Comparison of ENCODE assay signal across 1 cellular context in the genomic region with DNA sequence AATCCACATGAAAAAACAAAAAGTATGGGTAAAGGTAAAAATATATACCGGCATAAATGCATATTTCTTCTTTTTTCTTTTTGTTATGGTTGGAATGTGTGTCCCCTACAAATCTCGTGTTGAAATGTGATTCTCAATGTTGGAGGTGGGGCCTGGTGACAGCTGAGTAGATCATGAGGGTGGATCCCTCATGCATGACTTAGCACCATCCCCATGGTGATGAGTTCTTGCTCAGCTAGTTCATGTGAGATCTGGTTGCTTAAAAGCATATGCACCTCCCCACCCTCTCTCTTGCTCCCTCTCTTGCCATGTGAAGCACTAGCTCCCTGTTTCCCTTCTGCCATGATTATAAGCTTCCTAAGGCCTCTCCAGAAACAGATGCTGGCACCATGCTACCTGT.
TF ChIP-seq lines count a peak whose summit lies in the region.

No MANE protein-coding gene starts in this region.

TF ChIP-seq in K562, 482 proteins besides CTCF, POLR2A, EP300 and RAD21 (continued from another document and continues in another):
- TF ChIP-seq, protein P1, sequence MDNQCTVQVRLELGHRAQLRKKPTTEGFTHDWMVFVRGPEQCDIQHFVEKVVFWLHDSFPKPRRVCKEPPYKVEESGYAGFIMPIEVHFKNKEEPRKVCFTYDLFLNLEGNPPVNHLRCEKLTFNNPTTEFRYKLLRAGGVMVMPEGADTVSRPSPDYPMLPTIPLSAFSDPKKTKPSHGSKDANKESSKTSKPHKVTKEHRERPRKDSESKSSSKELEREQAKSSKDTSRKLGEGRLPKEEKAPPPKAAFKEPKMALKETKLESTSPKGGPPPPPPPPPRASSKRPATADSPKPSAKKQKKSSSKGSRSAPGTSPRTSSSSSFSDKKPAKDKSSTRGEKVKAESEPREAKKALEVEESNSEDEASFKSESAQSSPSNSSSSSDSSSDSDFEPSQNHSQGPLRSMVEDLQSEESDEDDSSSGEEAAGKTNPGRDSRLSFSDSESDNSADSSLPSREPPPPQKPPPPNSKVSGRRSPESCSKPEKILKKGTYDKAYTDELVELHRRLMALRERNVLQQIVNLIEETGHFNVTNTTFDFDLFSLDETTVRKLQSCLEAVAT (IDR thresholded peaks at IDR 0.05): no peak
- TF ChIP-seq, protein P2, sequence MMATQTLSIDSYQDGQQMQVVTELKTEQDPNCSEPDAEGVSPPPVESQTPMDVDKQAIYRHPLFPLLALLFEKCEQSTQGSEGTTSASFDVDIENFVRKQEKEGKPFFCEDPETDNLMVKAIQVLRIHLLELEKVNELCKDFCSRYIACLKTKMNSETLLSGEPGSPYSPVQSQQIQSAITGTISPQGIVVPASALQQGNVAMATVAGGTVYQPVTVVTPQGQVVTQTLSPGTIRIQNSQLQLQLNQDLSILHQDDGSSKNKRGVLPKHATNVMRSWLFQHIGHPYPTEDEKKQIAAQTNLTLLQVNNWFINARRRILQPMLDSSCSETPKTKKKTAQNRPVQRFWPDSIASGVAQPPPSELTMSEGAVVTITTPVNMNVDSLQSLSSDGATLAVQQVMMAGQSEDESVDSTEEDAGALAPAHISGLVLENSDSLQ (IDR thresholded peaks at IDR 0.05): peak; percentile 70
- TF ChIP-seq, protein P3, sequence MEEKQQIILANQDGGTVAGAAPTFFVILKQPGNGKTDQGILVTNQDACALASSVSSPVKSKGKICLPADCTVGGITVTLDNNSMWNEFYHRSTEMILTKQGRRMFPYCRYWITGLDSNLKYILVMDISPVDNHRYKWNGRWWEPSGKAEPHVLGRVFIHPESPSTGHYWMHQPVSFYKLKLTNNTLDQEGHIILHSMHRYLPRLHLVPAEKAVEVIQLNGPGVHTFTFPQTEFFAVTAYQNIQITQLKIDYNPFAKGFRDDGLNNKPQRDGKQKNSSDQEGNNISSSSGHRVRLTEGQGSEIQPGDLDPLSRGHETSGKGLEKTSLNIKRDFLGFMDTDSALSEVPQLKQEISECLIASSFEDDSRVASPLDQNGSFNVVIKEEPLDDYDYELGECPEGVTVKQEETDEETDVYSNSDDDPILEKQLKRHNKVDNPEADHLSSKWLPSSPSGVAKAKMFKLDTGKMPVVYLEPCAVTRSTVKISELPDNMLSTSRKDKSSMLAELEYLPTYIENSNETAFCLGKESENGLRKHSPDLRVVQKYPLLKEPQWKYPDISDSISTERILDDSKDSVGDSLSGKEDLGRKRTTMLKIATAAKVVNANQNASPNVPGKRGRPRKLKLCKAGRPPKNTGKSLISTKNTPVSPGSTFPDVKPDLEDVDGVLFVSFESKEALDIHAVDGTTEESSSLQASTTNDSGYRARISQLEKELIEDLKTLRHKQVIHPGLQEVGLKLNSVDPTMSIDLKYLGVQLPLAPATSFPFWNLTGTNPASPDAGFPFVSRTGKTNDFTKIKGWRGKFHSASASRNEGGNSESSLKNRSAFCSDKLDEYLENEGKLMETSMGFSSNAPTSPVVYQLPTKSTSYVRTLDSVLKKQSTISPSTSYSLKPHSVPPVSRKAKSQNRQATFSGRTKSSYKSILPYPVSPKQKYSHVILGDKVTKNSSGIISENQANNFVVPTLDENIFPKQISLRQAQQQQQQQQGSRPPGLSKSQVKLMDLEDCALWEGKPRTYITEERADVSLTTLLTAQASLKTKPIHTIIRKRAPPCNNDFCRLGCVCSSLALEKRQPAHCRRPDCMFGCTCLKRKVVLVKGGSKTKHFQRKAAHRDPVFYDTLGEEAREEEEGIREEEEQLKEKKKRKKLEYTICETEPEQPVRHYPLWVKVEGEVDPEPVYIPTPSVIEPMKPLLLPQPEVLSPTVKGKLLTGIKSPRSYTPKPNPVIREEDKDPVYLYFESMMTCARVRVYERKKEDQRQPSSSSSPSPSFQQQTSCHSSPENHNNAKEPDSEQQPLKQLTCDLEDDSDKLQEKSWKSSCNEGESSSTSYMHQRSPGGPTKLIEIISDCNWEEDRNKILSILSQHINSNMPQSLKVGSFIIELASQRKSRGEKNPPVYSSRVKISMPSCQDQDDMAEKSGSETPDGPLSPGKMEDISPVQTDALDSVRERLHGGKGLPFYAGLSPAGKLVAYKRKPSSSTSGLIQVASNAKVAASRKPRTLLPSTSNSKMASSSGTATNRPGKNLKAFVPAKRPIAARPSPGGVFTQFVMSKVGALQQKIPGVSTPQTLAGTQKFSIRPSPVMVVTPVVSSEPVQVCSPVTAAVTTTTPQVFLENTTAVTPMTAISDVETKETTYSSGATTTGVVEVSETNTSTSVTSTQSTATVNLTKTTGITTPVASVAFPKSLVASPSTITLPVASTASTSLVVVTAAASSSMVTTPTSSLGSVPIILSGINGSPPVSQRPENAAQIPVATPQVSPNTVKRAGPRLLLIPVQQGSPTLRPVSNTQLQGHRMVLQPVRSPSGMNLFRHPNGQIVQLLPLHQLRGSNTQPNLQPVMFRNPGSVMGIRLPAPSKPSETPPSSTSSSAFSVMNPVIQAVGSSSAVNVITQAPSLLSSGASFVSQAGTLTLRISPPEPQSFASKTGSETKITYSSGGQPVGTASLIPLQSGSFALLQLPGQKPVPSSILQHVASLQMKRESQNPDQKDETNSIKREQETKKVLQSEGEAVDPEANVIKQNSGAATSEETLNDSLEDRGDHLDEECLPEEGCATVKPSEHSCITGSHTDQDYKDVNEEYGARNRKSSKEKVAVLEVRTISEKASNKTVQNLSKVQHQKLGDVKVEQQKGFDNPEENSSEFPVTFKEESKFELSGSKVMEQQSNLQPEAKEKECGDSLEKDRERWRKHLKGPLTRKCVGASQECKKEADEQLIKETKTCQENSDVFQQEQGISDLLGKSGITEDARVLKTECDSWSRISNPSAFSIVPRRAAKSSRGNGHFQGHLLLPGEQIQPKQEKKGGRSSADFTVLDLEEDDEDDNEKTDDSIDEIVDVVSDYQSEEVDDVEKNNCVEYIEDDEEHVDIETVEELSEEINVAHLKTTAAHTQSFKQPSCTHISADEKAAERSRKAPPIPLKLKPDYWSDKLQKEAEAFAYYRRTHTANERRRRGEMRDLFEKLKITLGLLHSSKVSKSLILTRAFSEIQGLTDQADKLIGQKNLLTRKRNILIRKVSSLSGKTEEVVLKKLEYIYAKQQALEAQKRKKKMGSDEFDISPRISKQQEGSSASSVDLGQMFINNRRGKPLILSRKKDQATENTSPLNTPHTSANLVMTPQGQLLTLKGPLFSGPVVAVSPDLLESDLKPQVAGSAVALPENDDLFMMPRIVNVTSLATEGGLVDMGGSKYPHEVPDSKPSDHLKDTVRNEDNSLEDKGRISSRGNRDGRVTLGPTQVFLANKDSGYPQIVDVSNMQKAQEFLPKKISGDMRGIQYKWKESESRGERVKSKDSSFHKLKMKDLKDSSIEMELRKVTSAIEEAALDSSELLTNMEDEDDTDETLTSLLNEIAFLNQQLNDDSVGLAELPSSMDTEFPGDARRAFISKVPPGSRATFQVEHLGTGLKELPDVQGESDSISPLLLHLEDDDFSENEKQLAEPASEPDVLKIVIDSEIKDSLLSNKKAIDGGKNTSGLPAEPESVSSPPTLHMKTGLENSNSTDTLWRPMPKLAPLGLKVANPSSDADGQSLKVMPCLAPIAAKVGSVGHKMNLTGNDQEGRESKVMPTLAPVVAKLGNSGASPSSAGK (IDR thresholded peaks at IDR 0.05): no peak
- TF ChIP-seq STAT5B (CRISPR knock-in tag; IDR thresholded peaks at IDR 0.05) (no peak), RFX1 (IDR thresholded peaks at IDR 0.05) (peak; percentile 49), CBX1 (IDR thresholded peaks at IDR 0.05; ENCODE audit: low read depth) (no peak), ZNF263 (CRISPR knock-in tag; IDR thresholded peaks at IDR 0.05; ENCODE audit: borderline replicate concordance) (no peak)
- TF ChIP-seq, protein P4, sequence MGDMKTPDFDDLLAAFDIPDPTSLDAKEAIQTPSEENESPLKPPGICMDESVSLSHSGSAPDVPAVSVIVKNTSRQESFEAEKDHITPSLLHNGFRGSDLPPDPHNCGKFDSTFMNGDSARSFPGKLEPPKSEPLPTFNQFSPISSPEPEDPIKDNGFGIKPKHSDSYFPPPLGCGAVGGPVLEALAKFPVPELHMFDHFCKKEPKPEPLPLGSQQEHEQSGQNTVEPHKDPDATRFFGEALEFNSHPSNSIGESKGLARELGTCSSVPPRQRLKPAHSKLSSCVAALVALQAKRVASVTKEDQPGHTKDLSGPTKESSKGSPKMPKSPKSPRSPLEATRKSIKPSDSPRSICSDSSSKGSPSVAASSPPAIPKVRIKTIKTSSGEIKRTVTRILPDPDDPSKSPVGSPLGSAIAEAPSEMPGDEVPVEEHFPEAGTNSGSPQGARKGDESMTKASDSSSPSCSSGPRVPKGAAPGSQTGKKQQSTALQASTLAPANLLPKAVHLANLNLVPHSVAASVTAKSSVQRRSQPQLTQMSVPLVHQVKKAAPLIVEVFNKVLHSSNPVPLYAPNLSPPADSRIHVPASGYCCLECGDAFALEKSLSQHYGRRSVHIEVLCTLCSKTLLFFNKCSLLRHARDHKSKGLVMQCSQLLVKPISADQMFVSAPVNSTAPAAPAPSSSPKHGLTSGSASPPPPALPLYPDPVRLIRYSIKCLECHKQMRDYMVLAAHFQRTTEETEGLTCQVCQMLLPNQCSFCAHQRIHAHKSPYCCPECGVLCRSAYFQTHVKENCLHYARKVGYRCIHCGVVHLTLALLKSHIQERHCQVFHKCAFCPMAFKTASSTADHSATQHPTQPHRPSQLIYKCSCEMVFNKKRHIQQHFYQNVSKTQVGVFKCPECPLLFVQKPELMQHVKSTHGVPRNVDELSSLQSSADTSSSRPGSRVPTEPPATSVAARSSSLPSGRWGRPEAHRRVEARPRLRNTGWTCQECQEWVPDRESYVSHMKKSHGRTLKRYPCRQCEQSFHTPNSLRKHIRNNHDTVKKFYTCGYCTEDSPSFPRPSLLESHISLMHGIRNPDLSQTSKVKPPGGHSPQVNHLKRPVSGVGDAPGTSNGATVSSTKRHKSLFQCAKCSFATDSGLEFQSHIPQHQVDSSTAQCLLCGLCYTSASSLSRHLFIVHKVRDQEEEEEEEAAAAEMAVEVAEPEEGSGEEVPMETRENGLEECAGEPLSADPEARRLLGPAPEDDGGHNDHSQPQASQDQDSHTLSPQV (IDR thresholded peaks at IDR 0.05): no peak
- TF ChIP-seq, protein P5, sequence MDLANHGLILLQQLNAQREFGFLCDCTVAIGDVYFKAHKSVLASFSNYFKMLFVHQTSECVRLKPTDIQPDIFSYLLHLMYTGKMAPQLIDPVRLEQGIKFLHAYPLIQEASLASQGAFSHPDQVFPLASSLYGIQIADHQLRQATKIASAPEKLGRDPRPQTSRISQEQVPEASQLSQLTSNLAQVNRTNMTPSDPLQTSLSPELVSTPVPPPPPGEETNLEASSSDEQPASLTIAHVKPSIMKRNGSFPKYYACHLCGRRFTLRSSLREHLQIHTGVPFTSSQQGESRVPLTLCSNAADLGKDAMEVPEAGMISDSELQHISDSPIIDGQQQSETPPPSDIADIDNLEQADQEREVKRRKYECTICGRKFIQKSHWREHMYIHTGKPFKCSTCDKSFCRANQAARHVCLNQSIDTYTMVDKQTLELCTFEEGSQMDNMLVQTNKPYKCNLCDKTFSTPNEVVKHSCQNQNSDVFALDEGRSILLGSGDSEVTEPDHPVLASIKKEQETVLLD (IDR thresholded peaks at IDR 0.05): no peak
- TF ChIP-seq, protein P6, sequence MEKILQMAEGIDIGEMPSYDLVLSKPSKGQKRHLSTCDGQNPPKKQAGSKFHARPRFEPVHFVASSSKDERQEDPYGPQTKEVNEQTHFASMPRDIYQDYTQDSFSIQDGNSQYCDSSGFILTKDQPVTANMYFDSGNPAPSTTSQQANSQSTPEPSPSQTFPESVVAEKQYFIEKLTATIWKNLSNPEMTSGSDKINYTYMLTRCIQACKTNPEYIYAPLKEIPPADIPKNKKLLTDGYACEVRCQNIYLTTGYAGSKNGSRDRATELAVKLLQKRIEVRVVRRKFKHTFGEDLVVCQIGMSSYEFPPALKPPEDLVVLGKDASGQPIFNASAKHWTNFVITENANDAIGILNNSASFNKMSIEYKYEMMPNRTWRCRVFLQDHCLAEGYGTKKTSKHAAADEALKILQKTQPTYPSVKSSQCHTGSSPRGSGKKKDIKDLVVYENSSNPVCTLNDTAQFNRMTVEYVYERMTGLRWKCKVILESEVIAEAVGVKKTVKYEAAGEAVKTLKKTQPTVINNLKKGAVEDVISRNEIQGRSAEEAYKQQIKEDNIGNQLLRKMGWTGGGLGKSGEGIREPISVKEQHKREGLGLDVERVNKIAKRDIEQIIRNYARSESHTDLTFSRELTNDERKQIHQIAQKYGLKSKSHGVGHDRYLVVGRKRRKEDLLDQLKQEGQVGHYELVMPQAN (IDR thresholded peaks at IDR 0.05; ENCODE audit: borderline replicate concordance): no peak
